In the genomic region with DNA sequence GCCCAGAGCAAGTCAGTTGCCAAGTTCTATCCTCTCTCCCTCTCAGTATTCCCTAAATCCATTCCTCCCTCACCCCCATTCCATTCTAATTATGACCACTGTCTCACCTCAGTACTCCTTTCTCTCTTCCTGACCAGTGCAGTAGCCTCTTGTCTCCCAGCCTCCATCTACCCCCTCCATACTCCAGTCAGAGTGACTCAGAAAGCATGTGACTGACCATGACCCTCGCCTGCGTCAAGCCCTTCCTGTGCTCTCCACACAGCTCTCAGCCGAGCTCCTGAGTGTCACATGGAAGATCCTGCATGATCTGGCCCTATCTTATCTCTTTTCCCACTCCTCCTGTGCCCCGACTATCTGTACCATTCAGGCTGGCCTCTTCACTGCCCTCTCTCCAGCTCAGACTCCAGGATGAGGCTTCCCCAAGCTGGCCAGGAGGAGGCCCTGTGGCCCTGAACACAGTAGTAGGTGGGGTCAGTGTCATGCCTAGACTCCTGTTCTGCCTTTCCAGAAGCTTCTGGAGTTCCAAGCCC, we compare ENCODE assay signal across 9 cellular contexts. TPM values are rescaled to one million over a fixed set of nuclear protein-coding genes. Genes with fewer than 3 reads are reported as not detected.
DNase-seq lines count a peak whose midpoint lies in the region; ATAC-seq and TF ChIP-seq lines count a peak whose summit lies in the region.
"Had no signal": no experiment of that assay in that cellular context is flagged by ENCODE, and none has a peak within 500 bp of the region (broad histone marks: within the 10 kb centered on the region; RNA-seq: fewer than 3 reads in every experiment).

No MANE protein-coding gene starts in this region.

- no peak overlapping the region for H3K4me3 Mint-ChIP-seq in neural crest cell
- H3K4me3 Mint-ChIP-seq in activated T-cell treated with anti-CD3 and anti-CD28 coated beads, Interleukin-2, amount 50 U/mL, for 24 hours = no peak overlapping the region
- H3K4me3 Mint-ChIP-seq: stimulated activated naive B cell treated with anti-CD40 and anti-IgM and Interleukin-4, amounts not matched to agents 10 μg/mL and 1 μg/mL and 100 μg/mL, for 72 hours had no signal

- H3K18ac ChIP-seq in neuronal stem cell (ENCODE audit: low read length) = no peak overlapping the region

- no peaks in the 10 kb centered on the region for H3K79me2 ChIP-seq in PC-3 (ENCODE audit: low read length)

- no peak overlapping the region for H3K14ac ChIP-seq in neuronal stem cell (ENCODE audit: low read length)

- peak overlapping the region; percentile 44 for H2AFZ ChIP-seq in PC-3 (ENCODE audit: low read length)
- H2AFZ ChIP-seq in neuronal stem cell (ENCODE audit: low read length) = no peak overlapping the region

- H3K27ac ChIP-seq in PC-3 (ENCODE audit: low read length) = peak overlapping the region; percentile 37
- H3K27ac ChIP-seq in neuronal stem cell (replicated peaks; ENCODE audit: low read length) = no peak overlapping the region

- H3K27me3 ChIP-seq in PC-3 (ENCODE audit: low read length) (no peaks in the 10 kb centered on the region), neuronal stem cell (ENCODE audit: control insufficient read depth in 3 of 3, insufficient read depth in 3 of 3, low read depth in 1 of 3, low read length in 3 of 3) (no peaks in the 10 kb centered on the region)

- no peaks in the 10 kb centered on the region for H3K36me3 ChIP-seq in PC-3 (ENCODE audit: low read depth, low read length)
- no peaks in the 10 kb centered on the region for H3K36me3 ChIP-seq in neuronal stem cell (replicated peaks in 1 of 2; ENCODE audit: control insufficient read depth in 2 of 2, insufficient read depth in 2 of 2, low read length in 2 of 2)

- peak overlapping the region; percentile 8 for H3K27ac Mint-ChIP-seq in neural crest cell (ENCODE audit: unreplicated experiment)
- no peak overlapping the region for H3K27ac Mint-ChIP-seq in activated T-cell treated with anti-CD3 and anti-CD28 coated beads, Interleukin-2, amount 50 U/mL, for 24 hours
- H3K27ac Mint-ChIP-seq: stimulated activated naive B cell treated with anti-CD40 and anti-IgM and Interleukin-4, amounts not matched to agents 10 μg/mL and 1 μg/mL and 100 μg/mL, for 72 hours had no signal

- TF ChIP-seq CTCF in PC-3 (conservative IDR thresholded peaks at IDR 0.05; ENCODE audit: low read depth, low read length) = no peak
- no peak for TF ChIP-seq CTCF in epithelial cell of proximal tubule (conservative IDR thresholded peaks at IDR 0.05; ENCODE audit: low read depth, low read length)
- no peak for TF ChIP-seq CTCF in neural crest cell (conservative IDR thresholded peaks at IDR 0.05)

- H3K79me1 ChIP-seq in neuronal stem cell (ENCODE audit: low read depth, low read length) = no peaks in the 10 kb centered on the region

- H3K4me3 ChIP-seq in PC-3 (ENCODE audit: low read length) = no peak overlapping the region
- no peak overlapping the region for H3K4me3 ChIP-seq in epithelial cell of proximal tubule (ENCODE audit: low read depth, low read length)
- H3K4me3 ChIP-seq in neuronal stem cell (ENCODE audit: low read length in 2 of 2) = no peak overlapping the region

- intact Hi-C loops in PC-3 (cut with micrococcal nuclease) = no loop called here

- no peak overlapping the region for H3K4ac ChIP-seq in neuronal stem cell (ENCODE audit: low read length)

- POLR2A ChIA-PET in PC-3 (lab: Charles Lee; ENCODE audit: unreplicated experiment) = no interaction called here

- H4K8ac ChIP-seq in neuronal stem cell (ENCODE audit: low read depth, low read length) = no peak overlapping the region

- H3K4me1 ChIP-seq in PC-3 (ENCODE audit: insufficient read depth, low read length) = peaks cover 22% of the 10 kb centered on the region
- H3K4me1 ChIP-seq in neuronal stem cell (ENCODE audit: control insufficient read depth in 2 of 2, insufficient read depth in 1 of 2, low read depth in 1 of 2, low read length in 2 of 2) = peaks cover 0 to 3% of the 10 kb centered on the region in 2 donors

- no peaks in the 10 kb centered on the region for H3K9me3 Mint-ChIP-seq in neural crest cell
- H3K9me3 Mint-ChIP-seq in activated T-cell treated with anti-CD3 and anti-CD28 coated beads, Interleukin-2, amount 50 U/mL, for 24 hours = no peaks in the 10 kb centered on the region
- H3K9me3 Mint-ChIP-seq: stimulated activated naive B cell treated with anti-CD40 and anti-IgM and Interleukin-4, amounts not matched to agents 10 μg/mL and 1 μg/mL and 100 μg/mL, for 72 hours had no signal

- H4K91ac ChIP-seq in neuronal stem cell (ENCODE audit: low read depth, low read length, poor library complexity) = no peak overlapping the region

- no peak overlapping the region for H2BK5ac ChIP-seq in neuronal stem cell (ENCODE audit: low read length)

- H3K36me3 Mint-ChIP-seq in neural crest cell (ENCODE audit: low read depth) = no peaks in the 10 kb centered on the region
- no peaks in the 10 kb centered on the region for H3K36me3 Mint-ChIP-seq in activated T-cell treated with anti-CD3 and anti-CD28 coated beads, Interleukin-2, amount 50 U/mL, for 24 hours (ENCODE audit: low read depth)
- H3K36me3 Mint-ChIP-seq: stimulated activated naive B cell treated with anti-CD40 and anti-IgM and Interleukin-4, amounts not matched to agents 10 μg/mL and 1 μg/mL and 100 μg/mL, for 72 hours had no signal

- no peak overlapping the region for H2BK12ac ChIP-seq in neuronal stem cell (ENCODE audit: low read length)

- no peaks in the 10 kb centered on the region for H3K27me3 Mint-ChIP-seq in neural crest cell (ENCODE audit: low read depth)
- H3K27me3 Mint-ChIP-seq in activated T-cell treated with anti-CD3 and anti-CD28 coated beads, Interleukin-2, amount 50 U/mL, for 24 hours = no peaks in the 10 kb centered on the region
- H3K27me3 Mint-ChIP-seq: stimulated activated naive B cell treated with anti-CD40 and anti-IgM and Interleukin-4, amounts not matched to agents 10 μg/mL and 1 μg/mL and 100 μg/mL, for 72 hours had no signal

- no peak overlapping the region for H2BK15ac ChIP-seq in neuronal stem cell (ENCODE audit: low read length)

- peak; percentile 78 for ATAC-seq in PC-3

- no peak overlapping the region for H2BK120ac ChIP-seq in neuronal stem cell (ENCODE audit: low read depth, low read length)

- H3K9ac ChIP-seq in PC-3 (ENCODE audit: low read length) (peak overlapping the region; percentile 33; the same call in 1 of the 2 replicates), neuronal stem cell (ENCODE audit: low read depth, low read length, poor library complexity) (no peak overlapping the region)

- H2AK5ac ChIP-seq in neuronal stem cell (ENCODE audit: low read depth, low read length) = no peak overlapping the region

- H3K4me1 Mint-ChIP-seq in neural crest cell = no peaks in the 10 kb centered on the region
- peaks cover 6% of the 10 kb centered on the region for H3K4me1 Mint-ChIP-seq in activated T-cell treated with anti-CD3 and anti-CD28 coated beads, Interleukin-2, amount 50 U/mL, for 24 hours (ENCODE audit: low read depth)

- CTCF ChIA-PET in PC-3 (lab: Charles Lee) = interaction anchor here (1.2 kb wide), 1 partner anchor 9 kb away, joined by 6 read pairs; no protein-coding TSS in a partner anchor

- no peaks in the 10 kb centered on the region for H4K20me1 ChIP-seq in PC-3 (ENCODE audit: low read length)

- H3K23ac ChIP-seq in neuronal stem cell (ENCODE audit: low read depth, low read length, poor library complexity) = no peak overlapping the region

- H3K9me3 ChIP-seq in PC-3 (ENCODE audit: low read length) = no peaks in the 10 kb centered on the region
- H3K9me3 ChIP-seq in neuronal stem cell (replicated peaks in 1 of 2; ENCODE audit: control insufficient read depth in 2 of 2, insufficient read depth in 1 of 2, low read depth in 1 of 2, low read length in 2 of 2) = no peaks in the 10 kb centered on the region

- DNase-seq in COLO829 (ENCODE audit: low spot score) (peak; percentile 93), PC-3 (peak; percentile 72), epithelial cell of proximal tubule (ENCODE audit: low read depth) (peak; percentile 80), neural crest cell (ENCODE audit: low read depth, low spot score) (no peak), neuronal stem cell (ENCODE audit: low spot score) (no peak), T-helper 2 cell (no peak), NCI-H2227 treated with DMSO at 0.1 percent for 48 hours (lab: John Stamatoyannopoulos, UW) (no peak)
- no peak for DNase-seq in activated T-cell treated with anti-CD3 and anti-CD28 coated beads, Interleukin-2, amount 50 U/mL, for 24 hours

- H3K4me2 ChIP-seq in PC-3 (ENCODE audit: low read length) (0 out of 2 replicates have a peak overlapping the region, but pooled peaks have one; percentile 13), neuronal stem cell (ENCODE audit: insufficient read depth, low read length, poor library complexity, severe bottlenecking) (no peak overlapping the region)

- WGBS in neuronal stem cell (ENCODE audit: extremely low coverage in 2 of 2, insufficient read length in 2 of 2, insufficient replicate concordance in 1 of 2), 2 donors = no CpG with 5 or more reads among the region's 4 CpGs

- H3F3A ChIP-seq in PC-3 (ENCODE audit: low read length, unreplicated experiment) = no peaks in the 10 kb centered on the region

- H3K9me2 ChIP-seq in PC-3 (replicated peaks; ENCODE audit: low read length) = no peaks in the 10 kb centered on the region

- BruUV-seq in PC-3 (replicated peaks; lab: Mats Ljungman, UMichigan) = TSS peak; percentile 26

RNA-seq across cellular contexts. Expression of a gene that starts 42.6 kb away (rescaled TPM):
- total RNA-seq in PC-3 (2014; rRNA removed) (15.7 and 16.1 TPM in 2 replicates), epithelial cell of proximal tubule (4.5 and 12.3 TPM in 2 replicates), neural crest cell (11.3 and 12.7 TPM in 2 replicates)
- polyA plus RNA-seq in neuronal stem cell (2013, experiment 1 of 2) = 6.0 TPM
- polyA plus RNA-seq in neuronal stem cell (2013, experiment 2 of 2) = 6.6 TPM

Comparison
In these comparisons a context has a peak if more than half of its experiments do, and no peak if none do; other contexts are left out.
1. DNase-seq: peak in COLO829 (single experiment), PC-3 (single experiment) and epithelial cell of proximal tubule (single experiment); none in neural crest cell (single experiment), neuronal stem cell (single experiment), activated T-cell treated with anti-CD3 and anti-CD28 coated beads, Interleukin-2, amount 50 U/mL, for 24 hours (single experiment), T-helper 2 cell (0 of 5) and NCI-H2227 treated with DMSO at 0.1 percent for 48 hours (single experiment).